1 cellular context compared by ENCODE assay signal in the genomic region with DNA sequence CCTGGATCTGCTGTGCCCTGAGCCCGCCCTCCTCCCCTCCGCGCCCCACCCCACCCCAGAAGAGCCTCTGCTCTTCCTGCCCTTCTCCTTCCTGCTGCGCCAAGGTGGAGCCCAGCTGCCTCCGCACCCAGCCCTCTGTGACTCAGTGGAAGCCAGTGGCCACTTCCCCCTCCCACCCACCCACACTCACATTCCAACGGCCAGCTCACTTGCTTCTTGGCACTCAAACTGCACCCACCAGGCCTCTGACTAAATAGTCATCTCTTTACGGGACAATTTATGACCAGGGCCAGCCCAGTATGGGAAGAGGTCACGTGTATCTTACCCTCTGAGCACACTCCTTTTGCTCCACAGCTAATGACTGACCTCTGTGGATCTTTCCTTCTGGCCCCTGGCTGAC.
TF ChIP-seq lines count a peak whose summit lies in the region.

No MANE protein-coding gene starts in this region.

TF ChIP-seq in GM23338, 12 proteins besides CTCF, POLR2A, EP300 and RAD21 (continued from another document):
- TF ChIP-seq, protein P1, sequence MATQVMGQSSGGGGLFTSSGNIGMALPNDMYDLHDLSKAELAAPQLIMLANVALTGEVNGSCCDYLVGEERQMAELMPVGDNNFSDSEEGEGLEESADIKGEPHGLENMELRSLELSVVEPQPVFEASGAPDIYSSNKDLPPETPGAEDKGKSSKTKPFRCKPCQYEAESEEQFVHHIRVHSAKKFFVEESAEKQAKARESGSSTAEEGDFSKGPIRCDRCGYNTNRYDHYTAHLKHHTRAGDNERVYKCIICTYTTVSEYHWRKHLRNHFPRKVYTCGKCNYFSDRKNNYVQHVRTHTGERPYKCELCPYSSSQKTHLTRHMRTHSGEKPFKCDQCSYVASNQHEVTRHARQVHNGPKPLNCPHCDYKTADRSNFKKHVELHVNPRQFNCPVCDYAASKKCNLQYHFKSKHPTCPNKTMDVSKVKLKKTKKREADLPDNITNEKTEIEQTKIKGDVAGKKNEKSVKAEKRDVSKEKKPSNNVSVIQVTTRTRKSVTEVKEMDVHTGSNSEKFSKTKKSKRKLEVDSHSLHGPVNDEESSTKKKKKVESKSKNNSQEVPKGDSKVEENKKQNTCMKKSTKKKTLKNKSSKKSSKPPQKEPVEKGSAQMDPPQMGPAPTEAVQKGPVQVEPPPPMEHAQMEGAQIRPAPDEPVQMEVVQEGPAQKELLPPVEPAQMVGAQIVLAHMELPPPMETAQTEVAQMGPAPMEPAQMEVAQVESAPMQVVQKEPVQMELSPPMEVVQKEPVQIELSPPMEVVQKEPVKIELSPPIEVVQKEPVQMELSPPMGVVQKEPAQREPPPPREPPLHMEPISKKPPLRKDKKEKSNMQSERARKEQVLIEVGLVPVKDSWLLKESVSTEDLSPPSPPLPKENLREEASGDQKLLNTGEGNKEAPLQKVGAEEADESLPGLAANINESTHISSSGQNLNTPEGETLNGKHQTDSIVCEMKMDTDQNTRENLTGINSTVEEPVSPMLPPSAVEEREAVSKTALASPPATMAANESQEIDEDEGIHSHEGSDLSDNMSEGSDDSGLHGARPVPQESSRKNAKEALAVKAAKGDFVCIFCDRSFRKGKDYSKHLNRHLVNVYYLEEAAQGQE (IDR thresholded peaks at IDR 0.05; ENCODE audit: unreplicated experiment): no peak
- TF ChIP-seq ZNF114 (CRISPR knock-in tag; IDR thresholded peaks at IDR 0.05): no peak
- TF ChIP-seq JUNB (IDR thresholded peaks at IDR 0.05; ENCODE audit: unreplicated experiment): no peak
- TF ChIP-seq STAT1 (IDR thresholded peaks at IDR 0.05; ENCODE audit: unreplicated experiment): no peak
- no peak for TF ChIP-seq POLR2AphosphoS5 (IDR thresholded peaks at IDR 0.05; ENCODE audit: low read depth)
